In genomic region chr2:72981516-72981915, GRCh38 we compare ENCODE assay signal across 13 cellular contexts.
A peak's percentile ranks its signal among the peaks of the same experiment; 100 is the strongest.
DNase-seq lines count a peak whose midpoint lies in the region; ATAC-seq and TF ChIP-seq lines count a peak whose summit lies in the region.
"Had no signal": no experiment of that assay in that cellular context is flagged by ENCODE, and none has a peak within 500 bp of the region (broad histone marks: within the 10 kb centered on the region; RNA-seq: fewer than 3 reads in every experiment).

No MANE protein-coding gene starts in this region.

- no peak overlapping the region for H3K27ac Mint-ChIP-seq in chondrocyte (ENCODE audit: unreplicated experiment)

- no peak overlapping the region; the same call in 1 of the 2 replicates for H3K9ac ChIP-seq in BLaER1

- TF ChIP-seq CTCF in chondrocyte (IDR thresholded peaks at IDR 0.05), result no peak

- no peaks in the 10 kb centered on the region for H3K27me3 ChIP-seq in BLaER1

- no peak overlapping the region for H3K4me3 Mint-ChIP-seq in chondrocyte (ENCODE audit: unreplicated experiment)

- H3K4me1 Mint-ChIP-seq in chondrocyte (ENCODE audit: low read depth), result no peaks in the 10 kb centered on the region

- no peaks in the 10 kb centered on the region for H3K27me3 Mint-ChIP-seq in chondrocyte (ENCODE audit: low read depth)

- H4K20me1 ChIP-seq in BLaER1, result no peaks in the 10 kb centered on the region

- DNase-seq in COR-L47 (lab: John Stamatoyannopoulos, UW) (peak; percentile 61), chondrocyte (ENCODE audit: low spot score) (peak; percentile 42), myocyte (ENCODE audit: low read depth) (peak; percentile 57), glomerular visceral epithelial cell (ENCODE audit: extremely low spot score) (no peak)
- no peak for DNase-seq in stimulated activated CD4-positive, alpha-beta T cell treated with anti-CD3 and anti-CD28 coated beads, Interleukin-4, amount 100 ng/mL, for 4 hours
- DNase-seq: HCEC 1CT; NCI-H1694 treated with DMSO at 0.1 percent for 48 hours; NCI-H510A; NK-92 treated with Interleukin-12 subunit alpha and Interleukin-12 subunit beta, amount 100 ng/mL, for 24 hours had no signal

- H3K36me3 Mint-ChIP-seq in chondrocyte (ENCODE audit: low read depth), result peaks cover 8% of the 10 kb centered on the region

- H3K36me3 ChIP-seq in BLaER1, result no peaks in the 10 kb centered on the region

- H3K4me3 ChIP-seq in BLaER1, result no peak overlapping the region
- H3K4me3 ChIP-seq: K562, SK-N-MC had no signal

- H3K4me2 ChIP-seq in BLaER1, result peak overlapping the region; percentile 58; the same call in 1 of the 2 replicates

- no peaks in the 10 kb centered on the region for H3K9me3 Mint-ChIP-seq in chondrocyte (ENCODE audit: low read depth)

- no peak for ATAC-seq in GM21423 (IDR thresholded peaks at IDR 0.05; ENCODE audit: unreplicated experiment)
- ATAC-seq: K562 had no signal

- H3K9me3 ChIP-seq in BLaER1, result no peaks in the 10 kb centered on the region

- H3K4me1 ChIP-seq in BLaER1, result peaks cover 27% of the 10 kb centered on the region

- H3K27ac ChIP-seq in BLaER1, result no peak overlapping the region
- H3K27ac ChIP-seq: SK-N-MC had no signal

Comparison
In these comparisons a context has a peak if more than half of its experiments do, and no peak if none do; other contexts are left out.
1. DNase-seq: peak in COR-L47 (single experiment), chondrocyte (single experiment) and myocyte (single experiment); none in stimulated activated CD4-positive, alpha-beta T cell treated with anti-CD3 and anti-CD28 coated beads, Interleukin-4, amount 100 ng/mL, for 4 hours (0 of 2) and glomerular visceral epithelial cell (single experiment).